In genomic region chr4:6198768-6199343, GRCh38 we compare ENCODE assay signal across 9 cellular contexts. TPM values are rescaled to one million over a fixed set of nuclear protein-coding genes. Genes with fewer than 3 reads are reported as not detected.
DNase-seq lines count a peak whose midpoint lies in the region; ATAC-seq, FAIRE-seq and TF ChIP-seq lines count a peak whose summit lies in the region.
"Had no signal": no experiment of that assay in that cellular context is flagged by ENCODE, and none has a peak within 500 bp of the region (broad histone marks: within the 10 kb centered on the region; RNA-seq: fewer than 3 reads in every experiment).

No MANE protein-coding gene starts in this region.

- H3K4me1 ChIP-seq in aorta (ENCODE audit: control insufficient read depth in 1 of 2, insufficient read depth in 2 of 2, low read length in 2 of 2), result no peaks in the 10 kb centered on the region

- TF ChIP-seq CTCF in GM12872 (IDR thresholded peaks at IDR 0.05; ENCODE audit: insufficient read depth, low read depth, low read length) (peak; percentile 30; the same call in 1 of the 3 replicates), coronary artery (IDR thresholded peaks at IDR 0.05) (no peak)

- H3K27me3 ChIP-seq in aorta (ENCODE audit: control insufficient read depth in 1 of 2, insufficient read depth in 2 of 2, low read length in 1 of 2), result no peaks in the 10 kb centered on the region

- no peak for TF ChIP-seq POLR2A in GM12891 (IDR thresholded peaks at IDR 0.05; ENCODE audit: low read depth, low read length)

- H3K27ac ChIP-seq in coronary artery (no peak overlapping the region), aorta (ENCODE audit: low read depth in 1 of 2, low read length in 2 of 2) (no peak overlapping the region)

- no peak for FAIRE-seq in GM12891 (lab: Jason Lieb, UNC)

- H3K36me3 ChIP-seq in aorta (ENCODE audit: control insufficient read depth in 1 of 2, insufficient read depth in 2 of 2, low read length in 1 of 2), result no peaks in the 10 kb centered on the region

- intact Hi-C loops in posterior vena cava (cut with DNase I), result loop anchor here in 1 of 2 donors (5.0 kb wide), 1 partner anchor 1898 kb away; no protein-coding TSS in a partner anchor
- intact Hi-C loops in aorta (cut with DNase I), result no loop called here

- peaks cover 2% of the 10 kb centered on the region for H3K9me3 ChIP-seq in aorta (ENCODE audit: control insufficient read depth, low read length)

- ATAC-seq in GM18868 (IDR thresholded peaks at IDR 0.05; ENCODE audit: unreplicated experiment) (no peak), aorta (ENCODE audit: low FRiP score) (no peak), HG02588 (IDR thresholded peaks at IDR 0.05; ENCODE audit: unreplicated experiment) (no peak)

- 1% methylated on average over 23 of the region's 23 CpGs for WGBS in aorta, 2 donors

- DNase-seq in NCI-H748 treated with DMSO at 0.1 percent for 48 hours (lab: John Stamatoyannopoulos, UW) (peak; percentile 41), coronary artery (ENCODE audit: low spot score) (peak; percentile 49), posterior vena cava (ENCODE audit: low spot score) (peak; percentile 75), aorta (no peak), GM12891 (ENCODE audit: insufficient read length, low spot score) (no peak)

- H3K4me3 ChIP-seq in coronary artery, result peak overlapping the region; percentile 76
- no peak overlapping the region for H3K4me3 ChIP-seq in aorta (ENCODE audit: low read length in 2 of 2)

TF ChIP-seq in GM12891, 5 proteins besides CTCF, POLR2A, EP300 and RAD21:
- TF ChIP-seq POLR2AphosphoS5 (IDR thresholded peaks at IDR 0.05; ENCODE audit: low read depth, low read length), result no peak
- TF ChIP-seq TAF1 (IDR thresholded peaks at IDR 0.05; ENCODE audit: low read depth, low read length), result no peak
- no peak for TF ChIP-seq POU2F2 (IDR thresholded peaks at IDR 0.05; ENCODE audit: low read depth, low read length)

RNA-seq across cellular contexts. Expression of gene JAKMIP1, which starts 1.5 kb away (rescaled TPM):
- total RNA-seq in posterior vena cava, result under 1 TPM; 0.14 TPM
- total RNA-seq in aorta, result under 1 TPM; 0.21 to 0.23 TPM
- under 1 TPM; 0.08 to 0.50 TPM for polyA plus RNA-seq in aorta
- 3.6 TPM for polyA plus RNA-seq in GM12891 (2012; ENCODE audit: low read depth, missing spikeins)
- total RNA-seq: lower leg skin had no signal

Comparison
In these comparisons a context has a peak if more than half of its experiments do, and no peak if none do; other contexts are left out.
1. DNase-seq: peak in NCI-H748 treated with DMSO at 0.1 percent for 48 hours (single experiment), coronary artery (single experiment) and posterior vena cava (single experiment); none in aorta (0 of 2) and GM12891 (single experiment).